ENCODE assay signal across 8 cellular contexts in genomic region chr19:17424743-17425365, GRCh38. TPM values are rescaled to one million over a fixed set of nuclear protein-coding genes. Genes with fewer than 3 reads are reported as not detected.
A peak's percentile ranks its signal among the peaks of the same experiment; 100 is the strongest.
DNase-seq lines count a peak whose midpoint lies in the region; ATAC-seq, FAIRE-seq and TF ChIP-seq lines count a peak whose summit lies in the region.
"Had no signal": no experiment of that assay in that cellular context is flagged by ENCODE, and none has a peak within 500 bp of the region (broad histone marks: within the 10 kb centered on the region; RNA-seq: fewer than 3 reads in every experiment).

No MANE protein-coding gene starts in this region.

- H3K9me3 ChIP-seq in tibial nerve, result no peaks in the 10 kb centered on the region

- peaks cover 0 to 22% (median 3%) of the 10 kb centered on the region in 4 donors for H3K4me1 ChIP-seq in tibial nerve

- H3K27ac ChIP-seq in tibial nerve, result no peak overlapping the region

- peak; percentile 11 for FAIRE-seq in G401.6 (lab: Jason Lieb, UNC)
- FAIRE-seq: TTC549 had no signal

- DNase-seq in Kasumi-1 (lab: John Stamatoyannopoulos, UW), result peak; percentile 62 to 64
- DNase-seq in activated T-cell treated with anti-CD3 and anti-CD28 coated beads, Interleukin-2, amount 50 U/mL, for 48 hours, result peak; percentile 60 to 61
- DNase-seq in hypothalamus (lab: John Stamatoyannopoulos, UW), result peak in 29 of 51 donors; percentile 4 to 51 (median 27)
- DNase-seq in tibial nerve (ENCODE audit: low spot score in 2 of 2), result no peak
- no peak for DNase-seq in middle frontal gyrus (ENCODE audit: extremely low spot score, low spot score)

- H3K4me3 ChIP-seq in tibial nerve, result no peak overlapping the region

- no peak for ATAC-seq in GM21529 (IDR thresholded peaks at IDR 0.05; ENCODE audit: unreplicated experiment)

- no peaks in the 10 kb centered on the region for H3K27me3 ChIP-seq in tibial nerve

- no peak for TF ChIP-seq EP300 in tibial nerve (IDR thresholded peaks at IDR 0.05)

- TF ChIP-seq POLR2A in tibial nerve (IDR thresholded peaks at IDR 0.05), result no peak

- TF ChIP-seq CTCF in tibial nerve (IDR thresholded peaks at IDR 0.05), result peak in 3 of 5 experiments; percentile 33 to 49 (median 42)

- H3K36me3 ChIP-seq in tibial nerve, result peaks cover 0 to 22% (median 0%) of the 10 kb centered on the region in 3 donors

- WGBS in tibial nerve, 2 donors, result 22 to 28% methylated on average over 22 to 27 of the region's 27 CpGs

RNA-seq across cellular contexts. Expression of gene MVB12A, which starts 5.0 kb away (rescaled TPM):
- 10 to 100 TPM; 42.8 to 87.9 (median 51.9) TPM for total RNA-seq in tibial nerve

RNA-seq across cellular contexts. Expression of gene BST2, which starts 19.4 kb away (rescaled TPM):
- total RNA-seq in tibial nerve, result 10 to 100 TPM; 71.0 to 77.4 (median 72.2) TPM

RNA-seq across cellular contexts. Expression of gene TMEM221, which starts 23.6 kb away (rescaled TPM):
- total RNA-seq in tibial nerve, result 1 to 10 TPM in 1 of 4 donors, under 1 TPM in 2, not detected in 1; 0.21 to 2.0 (median 0.30) TPM

RNA-seq across cellular contexts. Expression of gene CCDC194, which starts 30.9 kb away (rescaled TPM):
- 1 to 10 TPM in 2 of 4 donors, under 1 TPM in 1, not detected in 1; 0.63 to 4.5 (median 2.0) TPM for total RNA-seq in tibial nerve

RNA-seq across cellular contexts. Expression of gene NXNL1, which starts 35.9 kb away (rescaled TPM):
- total RNA-seq in tibial nerve, result under 1 TPM in 1 of 4 donors, not detected in 3; 0.44 TPM

Comparison
In these comparisons a context has a peak if more than half of its experiments do, and no peak if none do; other contexts are left out.
1. DNase-seq: peak in Kasumi-1 (2 of 2), activated T-cell treated with anti-CD3 and anti-CD28 coated beads, Interleukin-2, amount 50 U/mL, for 48 hours (2 of 2) and hypothalamus (29 of 51); none in tibial nerve (0 of 2) and middle frontal gyrus (single experiment).